8 cellular contexts compared by ENCODE assay signal in genomic region chr3:157128771-157129671, GRCh38. TPM values are rescaled to one million over a fixed set of nuclear protein-coding genes. Genes with fewer than 3 reads are reported as not detected.
DNase-seq lines count a peak whose midpoint lies in the region; ATAC-seq and FAIRE-seq lines count a peak whose summit lies in the region.

No MANE protein-coding gene starts in this region.

- H3K27me3 Mint-ChIP-seq in activated naive CD8-positive, alpha-beta T cell treated with anti-CD3 and anti-CD28 coated beads, Interleukin-2, amount 50 U/mL, for 24 hours = no peaks in the 10 kb centered on the region

- H3K9me3 Mint-ChIP-seq in activated naive CD8-positive, alpha-beta T cell treated with anti-CD3 and anti-CD28 coated beads, Interleukin-2, amount 50 U/mL, for 24 hours = no peaks in the 10 kb centered on the region

- DNase-seq in NCI-H1417 (lab: John Stamatoyannopoulos, UW) = peak in 2 of 3 experiments; percentile 68 to 75
- DNase-seq in NCI-H1417 treated with DMSO at 0.1 percent for 48 hours (lab: John Stamatoyannopoulos, UW) = no peak
- DNase-seq in LHCN-M2 (ENCODE audit: low read depth) = peak; percentile 75
- peak; percentile 52 for DNase-seq in activated naive CD8-positive, alpha-beta T cell treated with anti-CD3 and anti-CD28 coated beads, Interleukin-2, amount 50 U/mL, for 24 hours
- peak; percentile 87 for DNase-seq in islet precursor cell
- DNase-seq in stimulated activated naive CD4-positive, alpha-beta T cell treated with Interleukin-2 at 50 U/mL for 16 hours (lab: John Stamatoyannopoulos, UW) = peak; percentile 22
- no peak for DNase-seq in frontal cortex (ENCODE audit: low spot score in 2 of 2)
- no peak for DNase-seq in NOMO-1 (lab: John Stamatoyannopoulos, UW; ENCODE audit: unreplicated experiment in 2 of 2)

- FAIRE-seq in frontal cortex (lab: Jason Lieb, UNC) = no peak

- ATAC-seq in activated naive CD8-positive, alpha-beta T cell treated with anti-CD3 and anti-CD28 coated beads, Interleukin-2, amount 50 U/mL, for 24 hours = peak; percentile 2

- H3K27ac Mint-ChIP-seq in activated naive CD8-positive, alpha-beta T cell treated with anti-CD3 and anti-CD28 coated beads, Interleukin-2, amount 50 U/mL, for 24 hours = peak overlapping the region; percentile 94

- peak overlapping the region; percentile 65 for H3K4me3 Mint-ChIP-seq in activated naive CD8-positive, alpha-beta T cell treated with anti-CD3 and anti-CD28 coated beads, Interleukin-2, amount 50 U/mL, for 24 hours

- peaks cover 76% of the 10 kb centered on the region for H3K4me1 Mint-ChIP-seq in activated naive CD8-positive, alpha-beta T cell treated with anti-CD3 and anti-CD28 coated beads, Interleukin-2, amount 50 U/mL, for 24 hours

- H3K36me3 Mint-ChIP-seq in activated naive CD8-positive, alpha-beta T cell treated with anti-CD3 and anti-CD28 coated beads, Interleukin-2, amount 50 U/mL, for 24 hours (ENCODE audit: low read depth) = no peaks in the 10 kb centered on the region

RNA-seq across cellular contexts. Expression of gene CCNL1, which starts 30.9 kb away (rescaled TPM):
- total RNA-seq in LHCN-M2 (2014; rRNA removed) (82.8 and 103 TPM in 2 replicates), frontal cortex (64.4 TPM)
- 14.7 TPM for polyA plus RNA-seq in LHCN-M2 (2012)

Comparison
In these comparisons a context has a peak if more than half of its experiments do, and no peak if none do; other contexts are left out.
1. DNase-seq: peak in NCI-H1417 (2 of 3), LHCN-M2 (single experiment), activated naive CD8-positive, alpha-beta T cell treated with anti-CD3 and anti-CD28 coated beads, Interleukin-2, amount 50 U/mL, for 24 hours (single experiment), islet precursor cell (single experiment) and stimulated activated naive CD4-positive, alpha-beta T cell treated with Interleukin-2 at 50 U/mL for 16 hours (single experiment); none in NCI-H1417 treated with DMSO at 0.1 percent for 48 hours (single experiment), frontal cortex (0 of 2) and NOMO-1 (0 of 2).